Comparison of ENCODE assay signal across 8 cellular contexts in genomic region chr1:111592389-111593361, GRCh38. TPM values are rescaled to one million over a fixed set of nuclear protein-coding genes. Genes with fewer than 3 reads are reported as not detected.
A peak's percentile ranks its signal among the peaks of the same experiment; 100 is the strongest.
DNase-seq lines count a peak whose midpoint lies in the region; ATAC-seq, FAIRE-seq and TF ChIP-seq lines count a peak whose summit lies in the region.

No MANE protein-coding gene starts in this region.

- no peaks in the 10 kb centered on the region for H3K79me2 ChIP-seq in keratinocyte (ENCODE audit: control insufficient read depth, insufficient read depth, low read length)

- peak overlapping the region; percentile 64 for H2AFZ ChIP-seq in keratinocyte (ENCODE audit: control insufficient read depth, low read length)

- TF ChIP-seq POLR2A in body of pancreas (IDR thresholded peaks at IDR 0.05), result no peak

- WGBS in body of pancreas, 2 donors, result 13 to 18% methylated on average over 11 of the region's 11 CpGs

- H3K9me3 ChIP-seq in body of pancreas (no peaks in the 10 kb centered on the region), keratinocyte (ENCODE audit: control insufficient read depth, low read depth, low read length) (no peaks in the 10 kb centered on the region)

- no peaks in the 10 kb centered on the region for H4K20me1 ChIP-seq in keratinocyte (ENCODE audit: control insufficient read depth, extremely low read depth, insufficient read depth, low read length)

- TF ChIP-seq CTCF in body of pancreas (IDR thresholded peaks at IDR 0.05) (no peak), keratinocyte (optimal IDR thresholded peaks at IDR 0.05 in 1 of 3, IDR thresholded peaks at IDR 0.05 in 1 of 3, conservative IDR thresholded peaks at IDR 0.05 in 1 of 3; ENCODE audit: extremely low read depth in 1 of 3, insufficient read depth in 2 of 3, low read length in 3 of 3) (no peak)

- H3K4me3 ChIP-seq in body of pancreas (no peak overlapping the region), keratinocyte (ENCODE audit: control insufficient read depth in 2 of 3, extremely low read depth in 1 of 3, insufficient read depth in 2 of 3, low read depth in 1 of 3, low read length in 3 of 3) (peak overlapping the region in 2 of 3 experiments; percentile 36 to 50)

- dilution Hi-C loops in keratinocyte (cut with MboI; ENCODE audit: extremely low pct_ligation_motif_present, low sequenced_read_pairs), result no loop called here

- H3K4me1 ChIP-seq in body of pancreas (peaks cover 20% of the 10 kb centered on the region), keratinocyte (ENCODE audit: control insufficient read depth, extremely low read depth, insufficient read depth, low read length) (peaks cover 22% of the 10 kb centered on the region)

- DNase-seq in DMS53 (lab: John Stamatoyannopoulos, UW), result peak; percentile 60
- DNase-seq in HS-27A (ENCODE audit: low read depth), result peak; percentile 52
- DNase-seq in UCSD-AML1 (lab: John Stamatoyannopoulos, UW; ENCODE audit: unreplicated experiment), result peak; percentile 60
- DNase-seq in body of pancreas, result peak; percentile 74 to 87 (median 86)
- DNase-seq in keratinocyte (ENCODE audit: low read depth, low spot score), result peak; percentile 93
- DNase-seq in stimulated activated CD4-positive, alpha-beta T cell treated with anti-CD3 and anti-CD28 coated beads, Interleukin-15, amount 100 ng/mL, for 24 hours, result peak; percentile 98
- DNase-seq in cortex of kidney (lab: John Stamatoyannopoulos, UW), result no peak

- FAIRE-seq in keratinocyte (lab: Jason Lieb, UNC), result peak; percentile 90

- peak overlapping the region; percentile 5 to 79 (median 56) for H3K27ac ChIP-seq in body of pancreas
- H3K27ac ChIP-seq in keratinocyte (ENCODE audit: control insufficient read depth, insufficient read depth, low read length), result peak overlapping the region; percentile 81

- H3K4me2 ChIP-seq in keratinocyte (ENCODE audit: control insufficient read depth, extremely low read depth, insufficient read depth, low read depth, low read length), result peak overlapping the region; percentile 79

- H3K9me1 ChIP-seq in keratinocyte (ENCODE audit: control insufficient read depth, extremely low read depth, insufficient read depth, low read length), result no peaks in the 10 kb centered on the region

- intact Hi-C loops in body of pancreas (cut with DNase I), result no loop called here

- H3K27me3 ChIP-seq in body of pancreas (no peaks in the 10 kb centered on the region), keratinocyte (ENCODE audit: control insufficient read depth, extremely low read depth, insufficient read depth, low read length) (no peaks in the 10 kb centered on the region)

- H3K9ac ChIP-seq in keratinocyte (ENCODE audit: control insufficient read depth, extremely low read depth, insufficient read depth, low read length), result peak overlapping the region; percentile 61

- H3K36me3 ChIP-seq in body of pancreas (replicated peaks in 1 of 2; ENCODE audit: insufficient read depth in 1 of 2, low read depth in 2 of 2) (no peaks in the 10 kb centered on the region), keratinocyte (ENCODE audit: control insufficient read depth in 2 of 2, extremely low read depth in 1 of 2, insufficient read depth in 2 of 2, low read length in 2 of 2) (no peaks in the 10 kb centered on the region)

- ATAC-seq in GM21381 (IDR thresholded peaks at IDR 0.05; ENCODE audit: unreplicated experiment) (peak; percentile 83), body of pancreas (peak; percentile 91)

RNA-seq across cellular contexts. Expression of gene RAP1A, which starts 26.9 kb away (rescaled TPM):
- total RNA-seq in body of pancreas, result 10 to 100 TPM; 16.2 to 16.6 TPM
- polyA plus RNA-seq in keratinocyte, result 35.2 to 70.3 TPM (median 43.9 TPM) in 3 replicates
- polyA plus RNA-seq in keratinocyte (2011; ENCODE audit: low read depth), result 119 TPM
- 56.5 and 106 TPM in 2 replicates for polyA plus RNA-seq in keratinocyte (2011; cell fraction: cytosol; rRNA removed)
- 21.5 and 25.7 TPM in 2 replicates for polyA plus RNA-seq in keratinocyte (2011; cell fraction: nucleus; rRNA removed)
- polyA plus RNA-seq in keratinocyte (2012; ENCODE audit: low replicate concordance), result 50.9 and 55.7 TPM in 2 replicates
- 9.2 to 29.5 TPM (median 13.0 TPM) in 3 replicates for polyA minus RNA-seq in keratinocyte
- 17.3 TPM for polyA minus RNA-seq in keratinocyte (2011; cell fraction: cytosol; rRNA and poly(A)+ RNA removed)
- 1.7 and 8.6 TPM in 2 replicates for polyA minus RNA-seq in keratinocyte (2011; cell fraction: nucleus; rRNA and poly(A)+ RNA removed)

Comparison
In these comparisons a context has a peak if more than half of its experiments do, and no peak if none do; other contexts are left out.
1. H3K4me3 ChIP-seq: peak in keratinocyte (2 of 3); none in body of pancreas (0 of 2).